In genomic region chr6:128280066-128280465, GRCh38 we compare ENCODE assay signal across 22 cellular contexts.
DNase-seq lines count a peak whose midpoint lies in the region; ATAC-seq, FAIRE-seq and TF ChIP-seq lines count a peak whose summit lies in the region.
"Had no signal": no experiment of that assay in that cellular context is flagged by ENCODE, and none has a peak within 500 bp of the region (broad histone marks: within the 10 kb centered on the region; RNA-seq: fewer than 3 reads in every experiment).

No MANE protein-coding gene starts in this region.

- TF ChIP-seq RAD21 in HepG2 (CRISPR knock-in tag; IDR thresholded peaks at IDR 0.05) (no peak), H1 (IDR thresholded peaks at IDR 0.05 in 1 of 2, conservative IDR thresholded peaks at IDR 0.05 in 1 of 2; ENCODE audit: low read depth in 2 of 2, low read length in 2 of 2) (no peak)

- in situ Hi-C loops in HepG2 (cut with HindIII; ENCODE audit: extremely low pct_ligation_motif_present, low pct_unique_long_range_greater_than_20kb) = no loop called here

- H3K14ac ChIP-seq in H1 (ENCODE audit: insufficient read length) = no peak overlapping the region

- H3K23ac ChIP-seq in H1 (ENCODE audit: insufficient read length) (no peak overlapping the region), mesendoderm (ENCODE audit: low read length) (no peak overlapping the region)

- H3K9me3 ChIP-seq in HepG2 (ENCODE audit: low read length) (no peaks in the 10 kb centered on the region), right lobe of liver (no peaks in the 10 kb centered on the region), H1 (ENCODE audit: insufficient read depth in 2 of 2, low read depth in 1 of 2, low read length in 1 of 2) (no peaks in the 10 kb centered on the region)
- H3K9me3 ChIP-seq: A549 had no signal

- POLR2A ChIA-PET in HepG2 (lab: Yijun Ruan, JAX) (no interaction called here), H1 (lab: Charles Lee; ENCODE audit: partially characterized antibody) (interaction anchor here (1.1 kb wide), 1 partner anchor 9 kb away, joined by 5 read pairs; no protein-coding TSS in a partner anchor)

- H3K27ac ChIP-seq in HepG2 (ENCODE audit: extremely low read length, insufficient read depth, low read length) = no peak overlapping the region
- no peak overlapping the region for H3K27ac ChIP-seq in right lobe of liver
- H3K27ac ChIP-seq in H1 (ENCODE audit: low read depth, low read length) = no peak overlapping the region
- H3K27ac ChIP-seq in mesendoderm (ENCODE audit: low read depth, low read length) = no peak overlapping the region
- H3K27ac ChIP-seq: A549, GM23248 had no signal

- no peak overlapping the region for H3K4me3 ChIP-seq in HepG2 (replicated peaks in 1 of 3; ENCODE audit: insufficient read depth in 1 of 3, low read depth in 2 of 3, low read length in 3 of 3)
- H3K4me3 ChIP-seq in right lobe of liver = no peak overlapping the region
- no peak overlapping the region for H3K4me3 ChIP-seq in H1 (ENCODE audit: extremely low read depth in 1 of 4, insufficient read depth in 2 of 4, low read depth in 3 of 4, low read length in 4 of 4)
- H3K4me3 ChIP-seq in mesendoderm (ENCODE audit: low read length) = no peak overlapping the region
- H3K4me3 ChIP-seq: A549, GM23248 had no signal

- FAIRE-seq in HepG2 (lab: Jason Lieb, UNC) = no peak
- peak; percentile 58 for FAIRE-seq in H1 (lab: Jason Lieb, UNC)
- FAIRE-seq: A549, GM12891, GM18507, H54 had no signal

- H3K4me1 ChIP-seq in HepG2 (ENCODE audit: insufficient read depth, low read length) (peaks cover 24% of the 10 kb centered on the region), right lobe of liver (peaks cover 0 to 22% (median 5%) of the 10 kb centered on the region in 4 donors), H1 (replicated peaks in 1 of 4; ENCODE audit: control insufficient read depth in 3 of 4, insufficient read depth in 4 of 4, low read length in 3 of 4) (peaks cover 0 to 15% (median 8%) of the 10 kb centered on the region in 4 experiments; a peak in 4 of 7 replicates), mesendoderm (ENCODE audit: control insufficient read depth, low read depth, low read length) (peaks cover 10% of the 10 kb centered on the region)

- H3K4ac ChIP-seq in H1 (replicated peaks; ENCODE audit: insufficient read length, low read depth, low read length) = no peak overlapping the region
- H3K4ac ChIP-seq in mesendoderm (ENCODE audit: low read depth, low read length) = no peak overlapping the region

- peaks cover 7% of the 10 kb centered on the region; the same call in 1 of the 2 replicates for H4K20me1 ChIP-seq in HepG2 (ENCODE audit: insufficient read depth, low read length)
- peaks cover 3 to 8% of the 10 kb centered on the region in 2 experiments for H4K20me1 ChIP-seq in H1 (replicated peaks in 1 of 2; ENCODE audit: control insufficient read depth in 1 of 2, insufficient read depth in 2 of 2, low read length in 2 of 2)

- H4K8ac ChIP-seq in H1 (ENCODE audit: extremely low read depth, insufficient read depth, low read length) (no peak overlapping the region), mesendoderm (ENCODE audit: low read depth, low read length) (no peak overlapping the region)

- H3K9ac ChIP-seq in HepG2 (ENCODE audit: insufficient read depth, low read depth, low read length) = no peak overlapping the region
- no peak overlapping the region for H3K9ac ChIP-seq in H1 (replicated peaks in 1 of 4; ENCODE audit: extremely low read depth in 1 of 4, low read depth in 3 of 4, low read length in 3 of 4)
- H3K9ac ChIP-seq in mesendoderm (ENCODE audit: low read length) = no peak overlapping the region
- H3K9ac ChIP-seq: GM23248 had no signal

- H2BK20ac ChIP-seq in H1 (ENCODE audit: low read length) = no peak overlapping the region

- H3K27me3 ChIP-seq in HepG2 (ENCODE audit: control insufficient read depth in 1 of 2, insufficient read depth in 2 of 2, low read length in 2 of 2) (no peaks in the 10 kb centered on the region), right lobe of liver (no peaks in the 10 kb centered on the region), H1 (replicated peaks in 1 of 4; ENCODE audit: control insufficient read depth in 3 of 4, extremely low read depth in 1 of 4, insufficient read depth in 3 of 4, low read length in 3 of 4) (no peaks in the 10 kb centered on the region; a peak in 1 of 7 replicates), mesendoderm (ENCODE audit: insufficient read depth, low read length, poor library complexity) (no peaks in the 10 kb centered on the region)

- WGBS in HepG2 (ENCODE audit: low lambda C conversion rate) = 97% methylated on average over 1 of the region's 1 CpG
- WGBS in right lobe of liver (ENCODE audit: insufficient coverage, low coverage, low lambda C conversion rate, missing lambda C conversion rate) = 89% methylated on average over 1 of the region's 1 CpG
- WGBS in H1 (ENCODE audit: extremely low coverage in 1 of 2, insufficient coverage in 1 of 2, insufficient read length in 1 of 2, insufficient replicate concordance in 2 of 2, low coverage in 1 of 2, low lambda C conversion rate in 2 of 2, missing lambda C conversion rate in 1 of 2), 2 experiments = 50% methylated on average over 1 of the region's 1 CpG; no CpG with 5 or more reads in 1 of the 2 experiments
- whole genome bisulfite sequencing in mesendoderm (ENCODE audit: extremely low coverage, insufficient coverage, low lambda C conversion rate) = no CpG with 5 or more reads among the region's 1 CpG

- TF ChIP-seq CTCF in HepG2 (CRISPR knock-in tag; IDR thresholded peaks at IDR 0.05) = no peak
- no peak for TF ChIP-seq CTCF in right lobe of liver (IDR thresholded peaks at IDR 0.05)
- TF ChIP-seq CTCF in H1 (IDR thresholded peaks at IDR 0.05; ENCODE audit: control extremely low read depth in 1 of 3, insufficient read depth in 1 of 3, low read depth in 1 of 3, low read length in 3 of 3) = no peak

- CTCF ChIA-PET in HepG2 (lab: Yijun Ruan, JAX; ENCODE audit: low intra/inter-chr PET ratio, low total read pairs) (no interaction called here), H1 (lab: Charles Lee; ENCODE audit: partially characterized antibody) (interaction anchor here (0.5 kb wide), 1 partner anchor 31 kb away, joined by 3 read pairs; no protein-coding TSS in a partner anchor)

- H2BK15ac ChIP-seq in H1 (ENCODE audit: low read length) (no peak overlapping the region), mesendoderm (replicated peaks; ENCODE audit: low read depth) (no peak overlapping the region)

- H2AFZ ChIP-seq in HepG2 (ENCODE audit: low read length) = no peak overlapping the region
- no peak overlapping the region for H2AFZ ChIP-seq in H1 (ENCODE audit: low read length)
- H2AFZ ChIP-seq: GM23248 had no signal

- H4K91ac ChIP-seq in H1 (replicated peaks; ENCODE audit: insufficient read length, low read length) = no peak overlapping the region

- no peak overlapping the region for H3K4me2 ChIP-seq in HepG2 (ENCODE audit: low read depth, low read length)
- no peak overlapping the region for H3K4me2 ChIP-seq in H1 (ENCODE audit: insufficient read depth in 1 of 2, low read depth in 2 of 2, low read length in 2 of 2)
- H3K4me2 ChIP-seq in mesendoderm (ENCODE audit: low read length) = no peak overlapping the region
- H3K4me2 ChIP-seq: A549 had no signal

- BruUV-seq in HepG2 (replicated peaks; lab: Mats Ljungman, UMichigan) = no TSS peak

- no peak overlapping the region for H2BK12ac ChIP-seq in H1 (ENCODE audit: low read depth, low read length)

- H3K79me2 ChIP-seq in HepG2 (ENCODE audit: insufficient read depth, low read length) (no peaks in the 10 kb centered on the region), H1 (ENCODE audit: control insufficient read depth in 1 of 2, insufficient read depth in 2 of 2, low read length in 2 of 2) (peaks cover 0 to 3% of the 10 kb centered on the region in 2 experiments; a peak in 1 of 4 replicates), mesendoderm (ENCODE audit: control insufficient read depth, insufficient read depth, low read length) (no peaks in the 10 kb centered on the region)

- no peak overlapping the region for H2BK120ac ChIP-seq in H1 (replicated peaks; ENCODE audit: low read depth, low read length)
- no peak overlapping the region for H2BK120ac ChIP-seq in mesendoderm (ENCODE audit: low read depth, low read length)

- H3K36me3 ChIP-seq in HepG2 (replicated peaks in 1 of 2; ENCODE audit: control insufficient read depth in 1 of 2, insufficient read depth in 2 of 2, low read length in 2 of 2) = no peaks in the 10 kb centered on the region
- no peaks in the 10 kb centered on the region for H3K36me3 ChIP-seq in right lobe of liver
- no peaks in the 10 kb centered on the region for H3K36me3 ChIP-seq in H1 (ENCODE audit: control insufficient read depth in 2 of 4, insufficient read depth in 4 of 4, low read length in 3 of 4)
- no peaks in the 10 kb centered on the region for H3K36me3 ChIP-seq in mesendoderm (ENCODE audit: control insufficient read depth, insufficient read depth, low read length)

- H3K18ac ChIP-seq in H1 (ENCODE audit: extremely low read depth, low read length) (no peak overlapping the region), mesendoderm (ENCODE audit: low read length) (no peak overlapping the region)

- ATAC-seq in HepG2 (no peak), right lobe of liver (no peak)
- ATAC-seq: A549 had no signal

- DNase-seq in HepG2 (ENCODE audit: low spot score) = no peak
- no peak for DNase-seq in right lobe of liver
- DNase-seq in H1 (ENCODE audit: low read depth in 1 of 2, low spot score in 2 of 2) = no peak
- peak; percentile 11 for DNase-seq in mesendoderm
- DNase-seq in kidney tubule cell (ENCODE audit: low spot score) = no peak
- no peak for DNase-seq in SHP77 treated with DMSO at 0.1 percent for 48 hours (lab: John Stamatoyannopoulos, UW)
- DNase-seq in AML-193 (lab: John Stamatoyannopoulos, UW) = no peak
- DNase-seq: 8988T; ACHN; C1 segment of cervical spinal cord; Calu3; CD4-positive, alpha-beta memory T cell; COR-L47; DMS53; DMS79 treated with DMSO at 0.1 percent for 48 hours; GF-D8; GM23248; HCEC 1CT had no signal

- TF ChIP-seq EP300 in HepG2 (IDR thresholded peaks at IDR 0.05; ENCODE audit: low read depth in 2 of 2, low read length in 2 of 2) (no peak), HepG2 (CRISPR knock-in tag; IDR thresholded peaks at IDR 0.05; ENCODE audit: borderline replicate concordance) (no peak), H1 (IDR thresholded peaks at IDR 0.05; ENCODE audit: borderline replicate concordance in 1 of 2, low read depth in 2 of 2, low read length in 2 of 2) (no peak)

- H2AK5ac ChIP-seq in H1 (ENCODE audit: low read depth, low read length) (no peak overlapping the region), mesendoderm (ENCODE audit: low read length) (no peak overlapping the region)

- H3K79me1 ChIP-seq in H1 (ENCODE audit: low read depth, low read length) (no peaks in the 10 kb centered on the region), mesendoderm (ENCODE audit: low read length) (no peaks in the 10 kb centered on the region)

- H4K5ac ChIP-seq in H1 (ENCODE audit: insufficient read length, low read depth, low read length) (no peak overlapping the region), mesendoderm (ENCODE audit: low read length) (no peak overlapping the region)

- intact Hi-C loops in HepG2 (cut with micrococcal nuclease; ENCODE audit: unreplicated experiment) = no loop called here
- intact Hi-C loops in right lobe of liver (cut with DNase I) = no loop called here

- no peaks in the 10 kb centered on the region for H3K23me2 ChIP-seq in H1 (ENCODE audit: low read depth, low read length)

- no peak overlapping the region for H2BK5ac ChIP-seq in H1 (ENCODE audit: low read depth, low read length)
- no peak overlapping the region for H2BK5ac ChIP-seq in mesendoderm (ENCODE audit: low read length)

- no peak for TF ChIP-seq POLR2A in HepG2 (IDR thresholded peaks at IDR 0.05; ENCODE audit: insufficient read depth in 1 of 2, low read depth in 2 of 2, low read length in 2 of 2)
- no peak for TF ChIP-seq POLR2A in right lobe of liver (IDR thresholded peaks at IDR 0.05)
- TF ChIP-seq POLR2A in H1 (IDR thresholded peaks at IDR 0.05; ENCODE audit: control extremely low read depth in 1 of 2, low read depth in 2 of 2, low read length in 2 of 2) = no peak

- H3K56ac ChIP-seq in H1 (replicated peaks; ENCODE audit: insufficient read length, low read depth, low read length) (no peak overlapping the region), mesendoderm (ENCODE audit: low read length) (no peak overlapping the region)
